8 cellular contexts compared by ENCODE assay signal in the genomic region with DNA sequence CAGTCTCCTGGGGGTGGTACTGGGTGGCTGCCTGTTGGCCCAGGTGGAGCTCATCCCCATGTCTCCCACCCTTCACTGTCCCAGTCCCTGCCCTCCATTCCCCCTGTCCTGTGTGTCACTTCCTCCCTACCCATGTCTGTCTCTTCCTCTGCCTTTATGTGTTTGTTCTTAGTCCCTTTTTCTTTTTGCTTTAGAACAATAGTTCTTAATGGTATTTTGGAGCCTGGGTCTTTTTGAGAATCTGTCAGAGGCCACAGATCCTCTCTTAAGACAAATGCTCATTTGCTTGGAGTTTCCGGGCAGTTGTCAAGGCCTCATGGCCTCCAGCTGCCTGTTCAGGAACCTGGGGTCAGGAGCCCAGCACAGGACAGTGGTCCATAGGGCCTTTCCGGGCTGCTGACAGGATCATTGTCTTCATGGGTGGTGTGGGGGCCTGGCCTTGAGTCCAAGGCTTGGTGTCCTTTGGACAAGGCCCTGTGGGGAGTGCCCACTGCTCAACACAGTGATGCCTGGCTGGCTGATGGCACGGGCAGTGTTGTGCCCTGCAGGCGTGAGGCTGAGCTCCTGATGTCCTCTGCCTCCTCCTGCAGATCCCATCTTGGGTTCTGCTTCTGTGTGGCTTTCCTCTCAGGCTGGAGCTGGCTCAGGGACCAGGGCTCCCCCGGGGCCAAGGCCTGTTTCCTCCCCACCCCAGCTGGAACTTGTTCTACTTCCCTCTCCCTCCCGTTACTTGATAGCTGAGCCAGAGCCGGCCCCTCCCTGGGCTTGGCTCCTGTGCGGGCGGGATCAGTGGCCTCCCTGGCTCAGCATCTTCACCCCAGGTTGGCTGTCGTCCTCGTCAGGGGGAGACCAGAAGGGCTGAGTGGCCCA. TPM values are rescaled to one million over a fixed set of nuclear protein-coding genes. Genes with fewer than 3 reads are reported as not detected.
DNase-seq lines count a peak whose midpoint lies in the region; ATAC-seq and TF ChIP-seq lines count a peak whose summit lies in the region.

No MANE protein-coding gene starts in this region.

- WGBS in endodermal cell (ENCODE audit: insufficient coverage in 1 of 2, insufficient read length in 1 of 2), 2 experiments, result 80 to 82% methylated on average over 7 to 11 of the region's 11 CpGs

- H3K36me3 Mint-ChIP-seq in CD4-positive, CD25-positive, alpha-beta regulatory T cell, result peaks cover 18% of the 10 kb centered on the region
- H3K36me3 Mint-ChIP-seq in endodermal cell (ENCODE audit: low read depth), result peaks cover 42% of the 10 kb centered on the region

- peak overlapping the region; percentile 28 for H3K4me2 ChIP-seq in PC-3 (ENCODE audit: low read length)
- H3K4me2 ChIP-seq in neural cell (ENCODE audit: low read length), result peak overlapping the region; percentile 80

- TF ChIP-seq EP300 in neural cell (conservative IDR thresholded peaks at IDR 0.05; ENCODE audit: poor library complexity, severe bottlenecking), result no peak

- H3K9me3 ChIP-seq in CD4-positive, CD25-positive, alpha-beta regulatory T cell (ENCODE audit: control insufficient read depth in 2 of 2, low read length in 2 of 2), result no peaks in the 10 kb centered on the region
- no peaks in the 10 kb centered on the region for H3K9me3 ChIP-seq in PC-3 (ENCODE audit: low read length)
- no peaks in the 10 kb centered on the region for H3K9me3 ChIP-seq in endodermal cell (ENCODE audit: control insufficient read depth, low read length)
- no peaks in the 10 kb centered on the region for H3K9me3 ChIP-seq in neural cell (ENCODE audit: low read length)

- no peaks in the 10 kb centered on the region for H3F3A ChIP-seq in PC-3 (ENCODE audit: low read length, unreplicated experiment)
- no peaks in the 10 kb centered on the region for H3F3A ChIP-seq in neural cell (ENCODE audit: insufficient read depth, low read length, poor library complexity, severe bottlenecking)

- CTCF ChIA-PET in PC-3 (lab: Charles Lee) (no interaction called here), HEK293T (lab: Yijun Ruan, JAX) (no interaction called here)

- H3K27me3 Mint-ChIP-seq in CD4-positive, CD25-positive, alpha-beta regulatory T cell, result no peaks in the 10 kb centered on the region
- no peaks in the 10 kb centered on the region for H3K27me3 Mint-ChIP-seq in endodermal cell (ENCODE audit: insufficient read depth)

- peaks cover 12% of the 10 kb centered on the region for H3K36me3 ChIP-seq in CD4-positive, CD25-positive, alpha-beta regulatory T cell (ENCODE audit: control insufficient read depth, insufficient read depth, low read length)
- H3K36me3 ChIP-seq in PC-3 (ENCODE audit: low read depth, low read length) (peaks cover 2% of the 10 kb centered on the region), endodermal cell (ENCODE audit: control insufficient read depth, insufficient read depth, low read length) (peaks cover 69% of the 10 kb centered on the region), neural cell (ENCODE audit: insufficient read depth, low read length) (peaks cover 3% of the 10 kb centered on the region)

- intact Hi-C loops in PC-3 (cut with micrococcal nuclease), result no loop called here

- no peak for TF ChIP-seq CTCF in PC-3 (conservative IDR thresholded peaks at IDR 0.05; ENCODE audit: low read depth, low read length)
- TF ChIP-seq CTCF in endodermal cell (conservative IDR thresholded peaks at IDR 0.05), result no peak
- TF ChIP-seq CTCF in neural cell (IDR thresholded peaks at IDR 0.05; ENCODE audit: poor library complexity, severe bottlenecking), result no peak

- peaks cover 62% of the 10 kb centered on the region for H3K79me2 ChIP-seq in PC-3 (ENCODE audit: low read length)
- H3K79me2 ChIP-seq in neural cell (replicated peaks; ENCODE audit: insufficient read depth, low read length), result peaks cover 68% of the 10 kb centered on the region

- no TSS peak for BruUV-seq in PC-3 (replicated peaks; lab: Mats Ljungman, UMichigan)

- H3K27ac Mint-ChIP-seq in CD4-positive, CD25-positive, alpha-beta regulatory T cell, result peak overlapping the region; percentile 89 to 99 (median 98)
- peak overlapping the region; percentile 58 for H3K27ac Mint-ChIP-seq in endodermal cell

- H3K27me3 ChIP-seq in CD4-positive, CD25-positive, alpha-beta regulatory T cell (ENCODE audit: control insufficient read depth, insufficient read depth, low read length), result no peaks in the 10 kb centered on the region
- H3K27me3 ChIP-seq in PC-3 (ENCODE audit: low read length) (no peaks in the 10 kb centered on the region), endodermal cell (ENCODE audit: control insufficient read depth, insufficient read depth, low read length, poor library complexity, severe bottlenecking) (no peaks in the 10 kb centered on the region), neural cell (ENCODE audit: insufficient read depth, low read depth, low read length) (no peaks in the 10 kb centered on the region)

- DNase-seq in CD4-positive, CD25-positive, alpha-beta regulatory T cell, result no peak
- DNase-seq in PC-3 (no peak), endodermal cell (no peak), HEK293T (ENCODE audit: extremely low spot score) (no peak)

- peak overlapping the region; percentile 88 for H3K27ac ChIP-seq in CD4-positive, CD25-positive, alpha-beta regulatory T cell (ENCODE audit: insufficient read depth, low read length, poor library complexity, severe bottlenecking)
- H3K27ac ChIP-seq in PC-3 (ENCODE audit: low read length), result no peak overlapping the region
- H3K27ac ChIP-seq in endodermal cell (ENCODE audit: low read depth, low read length), result no peak overlapping the region
- no peak overlapping the region for H3K27ac ChIP-seq in neural cell (ENCODE audit: low read length)

- no peak for ATAC-seq in CD4-positive, CD25-positive, alpha-beta regulatory T cell (ENCODE audit: low read depth in 2 of 2)
- no peak for ATAC-seq in PC-3
- ATAC-seq in GM18868 (IDR thresholded peaks at IDR 0.05; ENCODE audit: unreplicated experiment), result no peak
- ATAC-seq in GM19395 (IDR thresholded peaks at IDR 0.05; ENCODE audit: unreplicated experiment), result no peak
- no peak for ATAC-seq in HG03280 (IDR thresholded peaks at IDR 0.05; ENCODE audit: unreplicated experiment)

- H4K20me1 ChIP-seq in PC-3 (ENCODE audit: low read length) (peaks cover 15% of the 10 kb centered on the region; the same call in 1 of the 2 replicates), neural cell (ENCODE audit: insufficient read depth) (peaks cover 10% of the 10 kb centered on the region)

- peaks cover 0 to 1% (median 0%) of the 10 kb centered on the region in 7 donors for H3K9me3 Mint-ChIP-seq in CD4-positive, CD25-positive, alpha-beta regulatory T cell
- no peaks in the 10 kb centered on the region for H3K9me3 Mint-ChIP-seq in endodermal cell

- no peak for TF ChIP-seq RAD21 in neural cell (conservative IDR thresholded peaks at IDR 0.05)

- H3K9ac ChIP-seq in PC-3 (ENCODE audit: low read length) (no peak overlapping the region), endodermal cell (ENCODE audit: extremely low read depth, low read length, poor library complexity, severe bottlenecking) (peak overlapping the region; percentile 6), neural cell (ENCODE audit: low read length) (peak overlapping the region; percentile 94)

- peak overlapping the region; percentile 67 for H3K4me3 ChIP-seq in CD4-positive, CD25-positive, alpha-beta regulatory T cell (ENCODE audit: low read depth, low read length)
- H3K4me3 ChIP-seq in PC-3 (ENCODE audit: low read length) (no peak overlapping the region), endodermal cell (ENCODE audit: low read length) (peak overlapping the region; percentile 94), neural cell (ENCODE audit: low read length) (peak overlapping the region; percentile 92)

- H3K4me1 ChIP-seq in CD4-positive, CD25-positive, alpha-beta regulatory T cell (ENCODE audit: control insufficient read depth, insufficient read depth, low read length, poor library complexity, severe bottlenecking), result peaks cover 89% of the 10 kb centered on the region
- H3K4me1 ChIP-seq in PC-3 (ENCODE audit: insufficient read depth, low read length), result peaks cover 36% of the 10 kb centered on the region
- H3K4me1 ChIP-seq in endodermal cell (ENCODE audit: control insufficient read depth, insufficient read depth, low read length), result peaks cover 29% of the 10 kb centered on the region

- H3K4me3 Mint-ChIP-seq in CD4-positive, CD25-positive, alpha-beta regulatory T cell, result peak overlapping the region; percentile 88 to 96 (median 92)
- peak overlapping the region; percentile 91 for H3K4me3 Mint-ChIP-seq in endodermal cell

- H3K9me2 ChIP-seq in PC-3 (replicated peaks; ENCODE audit: low read length), result no peaks in the 10 kb centered on the region
- H3K9me2 ChIP-seq in neural cell (ENCODE audit: insufficient read depth, low read length), result no peaks in the 10 kb centered on the region

- peaks cover 14 to 88% (median 62%) of the 10 kb centered on the region in 4 donors for H3K4me1 Mint-ChIP-seq in CD4-positive, CD25-positive, alpha-beta regulatory T cell
- H3K4me1 Mint-ChIP-seq in endodermal cell, result peaks cover 62% of the 10 kb centered on the region

- POLR2A ChIA-PET in PC-3 (lab: Charles Lee; ENCODE audit: unreplicated experiment), result interaction anchor here (0.5 kb wide), 1 partner anchor 152 kb away, joined by 3 read pairs; no protein-coding TSS in a partner anchor
- POLR2A ChIA-PET in HEK293T (lab: Yijun Ruan, JAX), result interaction anchor here (5.2 kb wide), 1 partner anchor 53 kb away, joined by 32 read pairs; the partner anchor contains the start of genes ACTMAP and SNRPA

- H2AFZ ChIP-seq in PC-3 (ENCODE audit: low read length), result no peak overlapping the region
- H2AFZ ChIP-seq in neural cell (ENCODE audit: low read depth, low read length), result no peak overlapping the region

RNA-seq across cellular contexts. Expression of gene EGLN2, which starts 3.5 kb away (rescaled TPM):
- 135 TPM for total RNA-seq in CD4-positive, CD25-positive, alpha-beta regulatory T cell
- 100 to 1,000 TPM; 159 to 191 (median 177) TPM for polyA plus RNA-seq in CD4-positive, CD25-positive, alpha-beta regulatory T cell
- 36.6 and 58.9 TPM in 2 replicates for total RNA-seq in PC-3 (2014; rRNA removed)
- 10 to 100 TPM; 87.4 to 99.8 TPM for total RNA-seq in endodermal cell
- 58.5 TPM for polyA plus RNA-seq in endodermal cell (2013, experiment 1 of 2)
- 55.2 TPM for polyA plus RNA-seq in endodermal cell (2013, experiment 2 of 2)
- polyA plus RNA-seq in neural cell, result 110 and 112 TPM in 2 replicates
- 112 and 117 TPM in 2 replicates for polyA minus RNA-seq in neural cell

RNA-seq across cellular contexts. Expression of gene RAB4B, which starts 24.5 kb away (rescaled TPM):
- total RNA-seq in CD4-positive, CD25-positive, alpha-beta regulatory T cell, result 62.2 TPM
- 10 to 100 TPM; 72.8 to 89.3 (median 80.1) TPM for polyA plus RNA-seq in CD4-positive, CD25-positive, alpha-beta regulatory T cell
- total RNA-seq in PC-3 (2014; rRNA removed), result 7.4 and 13.9 TPM in 2 replicates
- total RNA-seq in endodermal cell, result 10 to 100 TPM; 29.2 to 34.1 TPM
- polyA plus RNA-seq in endodermal cell (2013, experiment 1 of 2), result 30.7 TPM
- polyA plus RNA-seq in endodermal cell (2013, experiment 2 of 2), result 28.4 TPM
- polyA plus RNA-seq in neural cell, result 66.0 and 76.2 TPM in 2 replicates
- polyA minus RNA-seq in neural cell, result 25.1 and 29.5 TPM in 2 replicates

RNA-seq across cellular contexts. Expression of gene MIA, which starts 27.2 kb away (rescaled TPM):
- total RNA-seq in CD4-positive, CD25-positive, alpha-beta regulatory T cell, result not detected
- polyA plus RNA-seq in CD4-positive, CD25-positive, alpha-beta regulatory T cell, result not detected
- total RNA-seq in PC-3 (2014; rRNA removed), result 1.4 TPM in 1 of 2 replicates, not detected in the other
- total RNA-seq in endodermal cell, result not detected
- polyA plus RNA-seq in endodermal cell (2013, experiment 1 of 2), result 3.2 TPM
- 5.2 TPM for polyA plus RNA-seq in endodermal cell (2013, experiment 2 of 2)
- 1.8 and 4.0 TPM in 2 replicates for polyA plus RNA-seq in neural cell
- polyA minus RNA-seq in neural cell, result not detected in 2 replicates

RNA-seq across cellular contexts. Expression of gene CYP2A6, which starts 47.7 kb away (rescaled TPM):
- total RNA-seq in CD4-positive, CD25-positive, alpha-beta regulatory T cell, result not detected
- not detected for polyA plus RNA-seq in CD4-positive, CD25-positive, alpha-beta regulatory T cell
- not detected in 2 replicates for total RNA-seq in PC-3 (2014; rRNA removed)
- not detected for total RNA-seq in endodermal cell
- polyA plus RNA-seq in endodermal cell (2013, experiment 1 of 2), result not detected
- not detected for polyA plus RNA-seq in endodermal cell (2013, experiment 2 of 2)
- polyA plus RNA-seq in neural cell, result not detected in 2 replicates
- polyA minus RNA-seq in neural cell, result not detected in 2 replicates

RNA-seq across cellular contexts. Expression of gene SNRPA, which starts 51.5 kb away (rescaled TPM):
- total RNA-seq in CD4-positive, CD25-positive, alpha-beta regulatory T cell, result 78.6 TPM
- polyA plus RNA-seq in CD4-positive, CD25-positive, alpha-beta regulatory T cell, result 10 to 100 TPM; 36.3 to 45.7 (median 40.5) TPM
- 207 and 243 TPM in 2 replicates for total RNA-seq in PC-3 (2014; rRNA removed)
- 100 to 1,000 TPM; 160 to 199 TPM for total RNA-seq in endodermal cell
- 206 TPM for polyA plus RNA-seq in endodermal cell (2013, experiment 1 of 2)
- 196 TPM for polyA plus RNA-seq in endodermal cell (2013, experiment 2 of 2)
- polyA plus RNA-seq in neural cell, result 29.9 and 37.9 TPM in 2 replicates
- polyA minus RNA-seq in neural cell, result 14.4 and 19.2 TPM in 2 replicates
